Comparison of ENCODE assay signal across 2 cellular contexts in genomic region chr16:52740333-52740732, GRCh38.
TF ChIP-seq lines count a peak whose summit lies in the region.

No MANE protein-coding gene starts in this region.

TF ChIP-seq in HepG2, 621 proteins besides CTCF, POLR2A, EP300 and RAD21:
- TF ChIP-seq ZNF570 (CRISPR knock-in tag; IDR thresholded peaks at IDR 0.05; ENCODE audit: borderline replicate concordance) (no peak), ZNF629 (CRISPR knock-in tag; conservative IDR thresholded peaks at IDR 0.05) (peak; percentile 73), ZNF768 (CRISPR knock-in tag; IDR thresholded peaks at IDR 0.05) (no peak)

TF ChIP-seq in H1, 55 proteins besides CTCF, POLR2A, EP300 and RAD21:
- TF ChIP-seq KDM1A (IDR thresholded peaks at IDR 0.05; ENCODE audit: borderline replicate concordance, low read length), result peak; percentile 94
- TF ChIP-seq TAF1 (IDR thresholded peaks at IDR 0.05; ENCODE audit: low read depth, low read length), result no peak
- TF ChIP-seq HDAC2 (IDR thresholded peaks at IDR 0.05; ENCODE audit: borderline replicate concordance in 1 of 2, low read depth in 2 of 2, low read length in 2 of 2), result peak in 1 of 2 experiments; percentile 89; a peak in 1 of 4 replicates
